8 cellular contexts compared by ENCODE assay signal in genomic region chr18:11909597-11910026, GRCh38. TPM values are rescaled to one million over a fixed set of nuclear protein-coding genes. Genes with fewer than 3 reads are reported as not detected.
DNase-seq lines count a peak whose midpoint lies in the region; ATAC-seq and TF ChIP-seq lines count a peak whose summit lies in the region.

No MANE protein-coding gene starts in this region.

- H3K27ac Mint-ChIP-seq in activated naive CD4-positive, alpha-beta T cell treated with anti-CD3 and anti-CD28 coated beads, Interleukin-2, amount 10 ng/mL, durations not matched to agents 7 days and 5 days = no peak overlapping the region

- peaks cover 8% of the 10 kb centered on the region for H3K36me3 Mint-ChIP-seq in activated naive CD4-positive, alpha-beta T cell treated with anti-CD3 and anti-CD28 coated beads, Interleukin-2, amount 10 ng/mL, durations not matched to agents 7 days and 5 days

- DNase-seq in activated naive CD4-positive, alpha-beta T cell treated with anti-CD3 and anti-CD28 coated beads, Interleukin-2, amount 10 ng/mL, durations not matched to agents 7 days and 5 days = no peak
- no peak for DNase-seq in activated naive CD4-positive, alpha-beta T cell treated with anti-CD3 and anti-CD28 coated beads, Interleukin-2, amount 50 U/mL, for 16 hours
- DNase-seq in SW480 (ENCODE audit: low spot score) (peak; percentile 47), fibroblast of villous mesenchyme (ENCODE audit: low read depth) (peak; percentile 45), retinal pigment epithelial cell (ENCODE audit: low read depth) (peak; percentile 30), GM19238 (ENCODE audit: insufficient read length, low spot score) (no peak), Ammon's horn (ENCODE audit: low spot score) (no peak)

- no peak for ATAC-seq in HG03439 (IDR thresholded peaks at IDR 0.05; ENCODE audit: unreplicated experiment)

- CTCF ChIA-PET in activated naive CD4-positive, alpha-beta T cell treated with anti-CD3 and anti-CD28 coated beads, Interleukin-2, amount 10 ng/mL, durations not matched to agents 7 days and 5 days (lab: Charles Lee) = interaction anchor here (0.7 kb wide), 1 partner anchor 67 kb away, joined by 3 read pairs; no protein-coding TSS in a partner anchor

- H3K4me3 ChIP-seq in fibroblast of villous mesenchyme (ENCODE audit: low read depth, low read length) (no peak overlapping the region), retinal pigment epithelial cell (ENCODE audit: low read length) (no peak overlapping the region)

- no peak for TF ChIP-seq CTCF in fibroblast of villous mesenchyme (IDR thresholded peaks at IDR 0.05; ENCODE audit: insufficient read depth, low read depth, low read length)
- TF ChIP-seq CTCF in retinal pigment epithelial cell (conservative IDR thresholded peaks at IDR 0.05; ENCODE audit: low read depth, low read length) = no peak

- no peaks in the 10 kb centered on the region for H3K27me3 Mint-ChIP-seq in activated naive CD4-positive, alpha-beta T cell treated with anti-CD3 and anti-CD28 coated beads, Interleukin-2, amount 10 ng/mL, durations not matched to agents 7 days and 5 days

- H3K9me3 Mint-ChIP-seq in activated naive CD4-positive, alpha-beta T cell treated with anti-CD3 and anti-CD28 coated beads, Interleukin-2, amount 10 ng/mL, durations not matched to agents 7 days and 5 days = no peaks in the 10 kb centered on the region

- peak overlapping the region; percentile 12 for H3K4me3 Mint-ChIP-seq in activated naive CD4-positive, alpha-beta T cell treated with anti-CD3 and anti-CD28 coated beads, Interleukin-2, amount 10 ng/mL, durations not matched to agents 7 days and 5 days

- H3K4me1 Mint-ChIP-seq in activated naive CD4-positive, alpha-beta T cell treated with anti-CD3 and anti-CD28 coated beads, Interleukin-2, amount 10 ng/mL, durations not matched to agents 7 days and 5 days = peaks cover 29% of the 10 kb centered on the region

RNA-seq across cellular contexts. Expression of gene MPPE1, which starts 1.5 kb away (rescaled TPM):
- 21.9 and 27.2 TPM in 2 replicates for total RNA-seq in fibroblast of villous mesenchyme

RNA-seq across cellular contexts. Expression of gene CHMP1B, which starts 58.4 kb away (rescaled TPM):
- 38.7 and 40.6 TPM in 2 replicates for total RNA-seq in fibroblast of villous mesenchyme

Comparison
In these comparisons a context has a peak if more than half of its experiments do, and no peak if none do; other contexts are left out.
1. DNase-seq: peak in SW480 (single experiment), fibroblast of villous mesenchyme (single experiment) and retinal pigment epithelial cell (single experiment); none in activated naive CD4-positive, alpha-beta T cell treated with anti-CD3 and anti-CD28 coated beads, Interleukin-2, amount 10 ng/mL, durations not matched to agents 7 days and 5 days (single experiment), activated naive CD4-positive, alpha-beta T cell treated with anti-CD3 and anti-CD28 coated beads, Interleukin-2, amount 50 U/mL, for 16 hours (single experiment), GM19238 (single experiment) and Ammon's horn (single experiment).